ENCODE assay signal across 21 cellular contexts in genomic region chr7:1490837-1491236, GRCh38. TPM values are rescaled to one million over a fixed set of nuclear protein-coding genes. Genes with fewer than 3 reads are reported as not detected.
DNase-seq lines count a peak whose midpoint lies in the region; ATAC-seq, FAIRE-seq and TF ChIP-seq lines count a peak whose summit lies in the region.
"Had no signal": no experiment of that assay in that cellular context is flagged by ENCODE, and none has a peak within 500 bp of the region (broad histone marks: within the 10 kb centered on the region; RNA-seq: fewer than 3 reads in every experiment).

No MANE protein-coding gene starts in this region.

- H3K9ac ChIP-seq in HepG2 (ENCODE audit: insufficient read depth, low read depth, low read length) (no peak overlapping the region), K562 (ENCODE audit: insufficient read depth in 1 of 2, low read depth in 2 of 2, low read length in 2 of 2) (no peak overlapping the region)
- H3K9ac ChIP-seq: BLaER1 had no signal

- BruUV-seq in HepG2 (replicated peaks; lab: Mats Ljungman, UMichigan), result no TSS peak
- no TSS peak for BruUV-seq in K562 (replicated peaks; lab: Mats Ljungman, UMichigan)

- H4K20me1 ChIP-seq in HepG2 (ENCODE audit: insufficient read depth, low read length), result no peaks in the 10 kb centered on the region
- H4K20me1 ChIP-seq in K562 (replicated peaks; ENCODE audit: control insufficient read depth, insufficient read depth, low read length), result no peaks in the 10 kb centered on the region

- peaks cover 23 to 49% of the 10 kb centered on the region in 2 experiments; a peak in 4 of 5 replicates for H3K36me3 ChIP-seq in HepG2 (replicated peaks in 1 of 2; ENCODE audit: control insufficient read depth in 1 of 2, insufficient read depth in 2 of 2, low read length in 2 of 2)
- peaks cover 0 to 48% (median 2%) of the 10 kb centered on the region in 4 donors for H3K36me3 ChIP-seq in right lobe of liver
- H3K36me3 ChIP-seq in K562 (ENCODE audit: control insufficient read depth, insufficient read depth, low read length), result peaks cover 92% of the 10 kb centered on the region; the same call in 2 of the 3 replicates
- H3K36me3 ChIP-seq in CD4-positive, alpha-beta memory T cell (ENCODE audit: insufficient read depth, low read length), result peaks cover 35% of the 10 kb centered on the region

- no peak overlapping the region for H2AFZ ChIP-seq in HepG2 (ENCODE audit: low read length)
- no peak overlapping the region for H2AFZ ChIP-seq in K562 (ENCODE audit: low read depth, low read length)

- ATAC-seq in HepG2, result no peak
- ATAC-seq in right lobe of liver, result no peak
- ATAC-seq in K562, result no peak
- no peak for ATAC-seq in stimulated activated naive B cell treated with anti-CD40 and anti-IgM and Interleukin-4, amounts not matched to agents 10 μg/mL and 1 μg/mL and 100 μg/mL, for 72 hours (replicated peaks)

- no peaks in the 10 kb centered on the region for H3K27me3 ChIP-seq in HepG2 (ENCODE audit: control insufficient read depth in 1 of 2, insufficient read depth in 2 of 2, low read length in 2 of 2)
- no peaks in the 10 kb centered on the region for H3K27me3 ChIP-seq in right lobe of liver
- H3K27me3 ChIP-seq in K562 (ENCODE audit: control insufficient read depth in 2 of 2, insufficient read depth in 2 of 2, low read length in 2 of 2), result no peaks in the 10 kb centered on the region
- no peaks in the 10 kb centered on the region for H3K27me3 ChIP-seq in CD4-positive, alpha-beta memory T cell (ENCODE audit: insufficient read depth, low read length)
- H3K27me3 ChIP-seq: BLaER1 had no signal

- POLR2A ChIA-PET in HepG2 (lab: Yijun Ruan, JAX), result no interaction called here
- POLR2A ChIA-PET in K562 (lab: Yijun Ruan, JAX), result interaction anchor here (1.0 kb wide), 1 partner anchor 30 kb away, joined by 3 read pairs; no protein-coding TSS in a partner anchor
- POLR2A ChIA-PET in CD4-positive, alpha-beta memory T cell (lab: Charles Lee; ENCODE audit: partially characterized antibody), result no interaction called here

- H3K36me3 Mint-ChIP-seq in stimulated activated naive B cell treated with anti-CD40 and anti-IgM and Interleukin-4, amounts not matched to agents 10 μg/mL and 1 μg/mL and 100 μg/mL, for 72 hours, result peaks cover 41 to 53% of the 10 kb centered on the region in 2 donors
- H3K36me3 Mint-ChIP-seq in CD4-positive, alpha-beta memory T cell, result peaks cover 17 to 42% of the 10 kb centered on the region in 2 donors

- TF ChIP-seq RAD21 in HepG2 (CRISPR knock-in tag; IDR thresholded peaks at IDR 0.05), result no peak
- TF ChIP-seq RAD21 in K562 (CRISPR knock-in tag; conservative IDR thresholded peaks at IDR 0.05 in 1 of 2, IDR thresholded peaks at IDR 0.05 in 1 of 2), result no peak

- CTCF ChIA-PET in HepG2 (lab: Yijun Ruan, JAX; ENCODE audit: low intra/inter-chr PET ratio, low total read pairs), result no interaction called here
- CTCF ChIA-PET in K562 (lab: Yijun Ruan, JAX; ENCODE audit: low intra/inter-chr PET ratio), result no interaction called here
- CTCF ChIA-PET in CD4-positive, alpha-beta memory T cell (lab: Charles Lee; ENCODE audit: partially characterized antibody), result no interaction called here

- H3K79me2 ChIP-seq in HepG2 (ENCODE audit: insufficient read depth, low read length) (no peaks in the 10 kb centered on the region), K562 (ENCODE audit: control insufficient read depth, insufficient read depth, low read length) (no peaks in the 10 kb centered on the region)

- WGBS in HepG2 (ENCODE audit: low lambda C conversion rate), result 95% methylated on average over 18 of the region's 19 CpGs
- 89% methylated on average over 10 of the region's 19 CpGs for WGBS in right lobe of liver (ENCODE audit: insufficient coverage, low coverage, low lambda C conversion rate, missing lambda C conversion rate)
- 95% methylated on average over 19 of the region's 19 CpGs for WGBS in K562 (ENCODE audit: insufficient coverage, low coverage, missing lambda C conversion rate)

- H3K27ac ChIP-seq in HepG2 (ENCODE audit: extremely low read length, insufficient read depth, low read length) (no peak overlapping the region), right lobe of liver (no peak overlapping the region), K562 (ENCODE audit: extremely low read depth, low read depth, low read length) (no peak overlapping the region)
- H3K27ac ChIP-seq in CD4-positive, alpha-beta memory T cell (ENCODE audit: low read depth, low read length), result no peak overlapping the region
- H3K27ac ChIP-seq: 22Rv1, BLaER1, C4-2B had no signal

- TF ChIP-seq POLR2A in HepG2 (IDR thresholded peaks at IDR 0.05; ENCODE audit: insufficient read depth in 1 of 2, low read depth in 2 of 2, low read length in 2 of 2) (no peak), right lobe of liver (IDR thresholded peaks at IDR 0.05) (no peak), K562 (conservative IDR thresholded peaks at IDR 0.05) (no peak)

- H3K4me1 Mint-ChIP-seq in stimulated activated naive B cell treated with anti-CD40 and anti-IgM and Interleukin-4, amounts not matched to agents 10 μg/mL and 1 μg/mL and 100 μg/mL, for 72 hours, result no peaks in the 10 kb centered on the region
- peaks cover 0 to 5% (median 4%) of the 10 kb centered on the region in 4 donors for H3K4me1 Mint-ChIP-seq in CD4-positive, alpha-beta memory T cell
- H3K4me1 Mint-ChIP-seq: B cell had no signal

- H3K4me3 Mint-ChIP-seq in stimulated activated naive B cell treated with anti-CD40 and anti-IgM and Interleukin-4, amounts not matched to agents 10 μg/mL and 1 μg/mL and 100 μg/mL, for 72 hours, result no peak overlapping the region
- H3K4me3 Mint-ChIP-seq in CD4-positive, alpha-beta memory T cell, result no peak overlapping the region
- H3K4me3 Mint-ChIP-seq: B cell; CD4-positive, alpha-beta T cell; HFFc6 had no signal

- H3K4me2 ChIP-seq in HepG2 (ENCODE audit: low read depth, low read length) (no peak overlapping the region), K562 (ENCODE audit: insufficient read depth, low read length) (no peak overlapping the region)
- H3K4me2 ChIP-seq: BLaER1 had no signal

- in situ Hi-C loops in HepG2 (cut with HindIII; ENCODE audit: extremely low pct_ligation_motif_present, low pct_unique_long_range_greater_than_20kb), result no loop called here
- in situ Hi-C loops in K562 (cut with MboI), result no loop called here

- DNase-seq in HepG2 (ENCODE audit: low spot score) (no peak), right lobe of liver (no peak), K562 (ENCODE audit: extremely low read depth in 1 of 4, low spot score in 3 of 4) (no peak), dermis blood vessel endothelial cell (no peak)
- no peak for DNase-seq in stimulated activated naive B cell treated with anti-CD40 and anti-IgM and Interleukin-4, amounts not matched to agents 10 μg/mL and 1 μg/mL and 100 μg/mL, for 72 hours
- DNase-seq in CD4-positive, alpha-beta memory T cell, result no peak
- DNase-seq: Calu3; CD4-positive, alpha-beta T cell; COR-L47; DND-41; GOT3; HFFc6 had no signal

- no peaks in the 10 kb centered on the region for H3K9me3 Mint-ChIP-seq in stimulated activated naive B cell treated with anti-CD40 and anti-IgM and Interleukin-4, amounts not matched to agents 10 μg/mL and 1 μg/mL and 100 μg/mL, for 72 hours
- H3K9me3 Mint-ChIP-seq in CD4-positive, alpha-beta memory T cell, result no peaks in the 10 kb centered on the region
- H3K9me3 Mint-ChIP-seq: CD4-positive, alpha-beta T cell; HFFc6 had no signal

- H3K4me1 ChIP-seq in HepG2 (ENCODE audit: insufficient read depth, low read length) (no peaks in the 10 kb centered on the region), right lobe of liver (no peaks in the 10 kb centered on the region), K562 (replicated peaks in 1 of 2; ENCODE audit: control insufficient read depth in 2 of 2, insufficient read depth in 2 of 2, low read length in 2 of 2) (peaks cover 0 to 9% of the 10 kb centered on the region in 2 experiments; a peak in 1 of 5 replicates)
- H3K4me1 ChIP-seq in CD4-positive, alpha-beta memory T cell (ENCODE audit: insufficient read depth, low read length), result no peaks in the 10 kb centered on the region
- H3K4me1 ChIP-seq: BLaER1, HAP-1 had no signal

- no peak for TF ChIP-seq CTCF in HepG2 (CRISPR knock-in tag; IDR thresholded peaks at IDR 0.05)
- no peak for TF ChIP-seq CTCF in right lobe of liver (IDR thresholded peaks at IDR 0.05)
- TF ChIP-seq CTCF in K562 (IDR thresholded peaks at IDR 0.05 in 2 of 3, conservative IDR thresholded peaks at IDR 0.05 in 1 of 3; ENCODE audit: insufficient read depth in 2 of 3, low read depth in 1 of 3, low read length in 3 of 3), result no peak

- FAIRE-seq in HepG2 (lab: Jason Lieb, UNC) (no peak), K562 (lab: Jason Lieb, UNC) (no peak)
- FAIRE-seq: A204.1, G401.6, GM12892, H54 had no signal

- no peaks in the 10 kb centered on the region for H3K9me1 ChIP-seq in K562 (ENCODE audit: control insufficient read depth, insufficient read depth, low read length)

- H3K27ac Mint-ChIP-seq in stimulated activated naive B cell treated with anti-CD40 and anti-IgM and Interleukin-4, amounts not matched to agents 10 μg/mL and 1 μg/mL and 100 μg/mL, for 72 hours, result peak overlapping the region; percentile 51
- H3K27ac Mint-ChIP-seq in CD4-positive, alpha-beta memory T cell, result peak overlapping the region in 1 of 7 donors; percentile 70
- H3K27ac Mint-ChIP-seq: B cell; CD4-positive, alpha-beta T cell; HFFc6 had no signal

- TF ChIP-seq EP300 in HepG2 (IDR thresholded peaks at IDR 0.05; ENCODE audit: low read depth in 2 of 2, low read length in 2 of 2) (no peak), HepG2 (CRISPR knock-in tag; IDR thresholded peaks at IDR 0.05; ENCODE audit: borderline replicate concordance) (no peak), K562 (IDR thresholded peaks at IDR 0.05; ENCODE audit: low read length) (no peak)

- H3K9me3 ChIP-seq in HepG2 (ENCODE audit: low read length) (no peaks in the 10 kb centered on the region), right lobe of liver (no peaks in the 10 kb centered on the region), K562 (replicated peaks; ENCODE audit: control insufficient read depth, insufficient read depth, low read depth, low read length) (no peaks in the 10 kb centered on the region)
- H3K9me3 ChIP-seq in CD4-positive, alpha-beta memory T cell (ENCODE audit: control insufficient read depth in 1 of 2, low read length in 2 of 2), result no peaks in the 10 kb centered on the region
- H3K9me3 ChIP-seq: BLaER1, HAP-1 had no signal

- intact Hi-C loops in HepG2 (cut with micrococcal nuclease; ENCODE audit: unreplicated experiment) (no loop called here), right lobe of liver (cut with DNase I) (no loop called here), K562 (cut with micrococcal nuclease) (no loop called here)
- intact Hi-C loops in CD4-positive, alpha-beta memory T cell (cut with micrococcal nuclease), result no loop called here

- H3K27me3 Mint-ChIP-seq in stimulated activated naive B cell treated with anti-CD40 and anti-IgM and Interleukin-4, amounts not matched to agents 10 μg/mL and 1 μg/mL and 100 μg/mL, for 72 hours, result no peaks in the 10 kb centered on the region
- no peaks in the 10 kb centered on the region for H3K27me3 Mint-ChIP-seq in CD4-positive, alpha-beta memory T cell
- H3K27me3 Mint-ChIP-seq: B cell; CD4-positive, alpha-beta T cell had no signal

- H3K4me3 ChIP-seq in HepG2 (replicated peaks in 1 of 3; ENCODE audit: insufficient read depth in 1 of 3, low read depth in 2 of 3, low read length in 3 of 3), result no peak overlapping the region
- no peak overlapping the region for H3K4me3 ChIP-seq in right lobe of liver
- no peak overlapping the region for H3K4me3 ChIP-seq in K562
- no peak overlapping the region for H3K4me3 ChIP-seq in CD4-positive, alpha-beta memory T cell (ENCODE audit: low read length in 2 of 2)
- H3K4me3 ChIP-seq: BLaER1, HAP-1 had no signal

RNA-seq across cellular contexts. Expression of gene INTS1, which starts 13.4 kb away (rescaled TPM):
- total RNA-seq in HepG2 (2016; rRNA removed; fragmentation: Illumina TruSeq; extraction: Trizol) (17.3 and 29.0 TPM in 2 replicates), right lobe of liver (10 to 100 TPM; 30.1 to 49.6 (median 41.2) TPM), K562 (2014; rRNA removed) (34.9 and 39.7 TPM in 2 replicates), K562 (2014; rRNA removed; fragmentation: Illumina TruSeq; extraction: Trizol) (4.1 and 6.8 TPM in 2 replicates), K562 (2015; rRNA removed; fragmentation: Illumina TruSeq; extraction: Trizol) (19.2 and 20.1 TPM in 2 replicates), K562 (2021) (105 and 119 TPM in 2 replicates), dermis blood vessel endothelial cell (44.6 and 80.1 TPM in 2 replicates)
- total RNA-seq in HepG2 (2016; cell fraction: cytosol; rRNA removed; fragmentation: Illumina TruSeq; extraction: Trizol; ENCODE audit: low read depth), result 5.1 and 5.5 TPM in 2 replicates
- total RNA-seq in HepG2 (2016; cell fraction: insoluble cytoplasmic fraction; rRNA removed; fragmentation: Illumina TruSeq; extraction: Trizol), result 10.4 and 29.7 TPM in 2 replicates
- 7.6 and 9.1 TPM in 2 replicates for total RNA-seq in HepG2 (2016; cell fraction: membrane; rRNA removed; fragmentation: Illumina TruSeq; extraction: Trizol)
- 41.5 and 48.7 TPM in 2 replicates for total RNA-seq in HepG2 (2016; cell fraction: nucleus; rRNA removed; fragmentation: Illumina TruSeq; extraction: Trizol)
- polyA plus RNA-seq in HepG2 (2011; rRNA removed) (13.7 and 18.2 TPM in 2 replicates), K562 (2011; rRNA removed) (12.0 and 28.0 TPM in 2 replicates), K562 (2014; fragmentation: Illumina TruSeq; extraction: Trizol) (18.5 and 66.3 TPM in 2 replicates), K562 (2014; fragmentation: Nextera tagmentation; extraction: Ambion mirVana) (1 to 10 TPM in 1 of 2 experiments, under 1 TPM in 1; 0.34 to 1.7 TPM), K562 (2014; rRNA removed) (46.7 and 55.1 TPM in 2 replicates)
- polyA plus RNA-seq in HepG2 (2011; cell fraction: cytosol; rRNA removed), result 13.7 and 18.1 TPM in 2 replicates
- 167 and 254 TPM in 2 replicates for polyA plus RNA-seq in HepG2 (2011; cell fraction: nucleus; rRNA removed)
- polyA plus RNA-seq in HepG2 (2012), result 20.5 and 22.5 TPM in 2 replicates
- polyA plus RNA-seq in HepG2 (2016; cell fraction: cytosol; fragmentation: Illumina TruSeq; extraction: Trizol; ENCODE audit: low read depth), result 3.9 and 4.3 TPM in 2 replicates
- polyA plus RNA-seq in HepG2 (2016; cell fraction: insoluble cytoplasmic fraction; fragmentation: Illumina TruSeq; extraction: Trizol; ENCODE audit: low read depth), result 11.9 and 26.2 TPM in 2 replicates
- 6.0 and 6.1 TPM in 2 replicates for polyA plus RNA-seq in HepG2 (2016; cell fraction: membrane; fragmentation: Illumina TruSeq; extraction: Trizol; ENCODE audit: low read depth)
- 118 and 123 TPM in 2 replicates for polyA plus RNA-seq in HepG2 (2016; cell fraction: nucleus; fragmentation: Illumina TruSeq; extraction: Trizol; ENCODE audit: insufficient read depth, low read depth)
- polyA minus RNA-seq in HepG2 (2011; rRNA and poly(A)+ RNA removed; ENCODE audit: low replicate concordance), result 33.5 and 55.8 TPM in 2 replicates
- 18.4 and 23.7 TPM in 2 replicates for polyA minus RNA-seq in HepG2 (2011; cell fraction: cytosol; rRNA and poly(A)+ RNA removed)
- 25.5 and 29.1 TPM in 2 replicates for polyA minus RNA-seq in HepG2 (2011; cell fraction: nucleus; rRNA and poly(A)+ RNA removed)
- 67.2 and 276 TPM in 2 replicates for total RNA-seq in K562 (2011; cell fraction: chromatin; rRNA removed; ENCODE audit: low replicate concordance)
- total RNA-seq in K562 (2011; cell fraction: nucleolus; rRNA removed), result 199 and 200 TPM in 2 replicates
- 92.5 and 92.7 TPM in 2 replicates for total RNA-seq in K562 (2011; cell fraction: nucleoplasm; rRNA removed)
- 17.5 and 46.7 TPM in 2 replicates for polyA plus RNA-seq in K562 (2011; cell fraction: cytosol; rRNA removed)
- polyA plus RNA-seq in K562 (2011; cell fraction: nucleus; rRNA removed), result 146 and 297 TPM in 2 replicates
- polyA plus RNA-seq in K562 (2012), result 62.7 and 64.6 TPM in 2 replicates
- polyA minus RNA-seq in K562 (2011; rRNA and poly(A)+ RNA removed), result 9.8 and 11.1 TPM in 2 replicates
- 38.7 and 69.3 TPM in 2 replicates for polyA minus RNA-seq in K562 (2011; cell fraction: cytosol; rRNA and poly(A)+ RNA removed)
- 52.6 and 57.9 TPM in 2 replicates for polyA minus RNA-seq in K562 (2011; cell fraction: nucleus; rRNA and poly(A)+ RNA removed)
- total RNA-seq in CD4-positive, alpha-beta memory T cell, result 100 to 1,000 TPM; 135 to 137 TPM
- polyA plus RNA-seq in CD4-positive, alpha-beta memory T cell, result 10 to 100 TPM in 1 of 2 donors, 1 to 10 TPM in 1; 6.0 to 29.2 TPM

RNA-seq across cellular contexts. Expression of gene MICALL2, which starts 31.6 kb away (rescaled TPM):
- total RNA-seq in HepG2 (2016; rRNA removed; fragmentation: Illumina TruSeq; extraction: Trizol) (1.8 and 5.8 TPM in 2 replicates), right lobe of liver (10 to 100 TPM in 5 of 6 experiments, 1 to 10 TPM in 1; 8.2 to 23.8 (median 13.6) TPM), K562 (2014; rRNA removed) (59.0 and 71.5 TPM in 2 replicates), K562 (2014; rRNA removed; fragmentation: Illumina TruSeq; extraction: Trizol) (6.9 and 9.5 TPM in 2 replicates), K562 (2015; rRNA removed; fragmentation: Illumina TruSeq; extraction: Trizol) (26.9 and 32.7 TPM in 2 replicates), K562 (2021) (102 and 103 TPM in 2 replicates), dermis blood vessel endothelial cell (14.4 and 19.1 TPM in 2 replicates)
- total RNA-seq in HepG2 (2016; cell fraction: cytosol; rRNA removed; fragmentation: Illumina TruSeq; extraction: Trizol; ENCODE audit: low read depth), result 5.5 and 6.3 TPM in 2 replicates
- total RNA-seq in HepG2 (2016; cell fraction: insoluble cytoplasmic fraction; rRNA removed; fragmentation: Illumina TruSeq; extraction: Trizol), result 2.1 and 6.3 TPM in 2 replicates
- total RNA-seq in HepG2 (2016; cell fraction: membrane; rRNA removed; fragmentation: Illumina TruSeq; extraction: Trizol), result 2.9 and 3.0 TPM in 2 replicates
- total RNA-seq in HepG2 (2016; cell fraction: nucleus; rRNA removed; fragmentation: Illumina TruSeq; extraction: Trizol), result 7.9 and 10.2 TPM in 2 replicates
- polyA plus RNA-seq in HepG2 (2011; rRNA removed) (12.4 and 15.0 TPM in 2 replicates), K562 (2011; rRNA removed) (17.0 and 42.5 TPM in 2 replicates), K562 (2014; fragmentation: Illumina TruSeq; extraction: Trizol) (13.2 and 29.8 TPM in 2 replicates), K562 (2014; fragmentation: Nextera tagmentation; extraction: Ambion mirVana) (1 to 10 TPM; 1.8 to 2.2 TPM), K562 (2014; rRNA removed) (91.2 and 99.3 TPM in 2 replicates)
- polyA plus RNA-seq in HepG2 (2011; cell fraction: cytosol; rRNA removed), result 2.3 and 4.4 TPM in 2 replicates
- 231 and 294 TPM in 2 replicates for polyA plus RNA-seq in HepG2 (2011; cell fraction: nucleus; rRNA removed)
- 5.9 and 10.1 TPM in 2 replicates for polyA plus RNA-seq in HepG2 (2012)
- polyA plus RNA-seq in HepG2 (2016; cell fraction: cytosol; fragmentation: Illumina TruSeq; extraction: Trizol; ENCODE audit: low read depth), result 1.1 and 1.7 TPM in 2 replicates
- 1.9 and 2.3 TPM in 2 replicates for polyA plus RNA-seq in HepG2 (2016; cell fraction: insoluble cytoplasmic fraction; fragmentation: Illumina TruSeq; extraction: Trizol; ENCODE audit: low read depth)
- 1.3 and 1.7 TPM in 2 replicates for polyA plus RNA-seq in HepG2 (2016; cell fraction: membrane; fragmentation: Illumina TruSeq; extraction: Trizol; ENCODE audit: low read depth)
- 32.1 and 32.9 TPM in 2 replicates for polyA plus RNA-seq in HepG2 (2016; cell fraction: nucleus; fragmentation: Illumina TruSeq; extraction: Trizol; ENCODE audit: insufficient read depth, low read depth)
- 17.6 and 22.4 TPM in 2 replicates for polyA minus RNA-seq in HepG2 (2011; rRNA and poly(A)+ RNA removed; ENCODE audit: low replicate concordance)
- polyA minus RNA-seq in HepG2 (2011; cell fraction: cytosol; rRNA and poly(A)+ RNA removed), result 2.2 and 2.5 TPM in 2 replicates
- polyA minus RNA-seq in HepG2 (2011; cell fraction: nucleus; rRNA and poly(A)+ RNA removed), result 26.2 and 30.8 TPM in 2 replicates
- 266 and 844 TPM in 2 replicates for total RNA-seq in K562 (2011; cell fraction: chromatin; rRNA removed; ENCODE audit: low replicate concordance)
- total RNA-seq in K562 (2011; cell fraction: nucleolus; rRNA removed), result 502 and 577 TPM in 2 replicates
- 359 and 406 TPM in 2 replicates for total RNA-seq in K562 (2011; cell fraction: nucleoplasm; rRNA removed)
- polyA plus RNA-seq in K562 (2011; cell fraction: cytosol; rRNA removed), result 14.6 and 28.0 TPM in 2 replicates
- 444 and 528 TPM in 2 replicates for polyA plus RNA-seq in K562 (2011; cell fraction: nucleus; rRNA removed)
- 61.2 and 74.6 TPM in 2 replicates for polyA plus RNA-seq in K562 (2012)
- polyA minus RNA-seq in K562 (2011; rRNA and poly(A)+ RNA removed), result 53.2 and 57.7 TPM in 2 replicates
- polyA minus RNA-seq in K562 (2011; cell fraction: cytosol; rRNA and poly(A)+ RNA removed), result 17.9 and 22.2 TPM in 2 replicates
- 91.7 and 109 TPM in 2 replicates for polyA minus RNA-seq in K562 (2011; cell fraction: nucleus; rRNA and poly(A)+ RNA removed)
- 1 to 10 TPM; 2.6 to 3.3 TPM for total RNA-seq in CD4-positive, alpha-beta memory T cell
- polyA plus RNA-seq in CD4-positive, alpha-beta memory T cell, result under 1 TPM in 1 of 2 donors, not detected in 1; 0.44 TPM

RNA-seq across cellular contexts. Expression of gene MAFK, which starts 39.7 kb away (rescaled TPM):
- total RNA-seq in HepG2 (2016; rRNA removed; fragmentation: Illumina TruSeq; extraction: Trizol) (9.2 and 10.4 TPM in 2 replicates), right lobe of liver (10 to 100 TPM in 4 of 6 experiments, 1 to 10 TPM in 2; 6.9 to 29.7 (median 13.1) TPM), K562 (2014; rRNA removed) (11.7 and 15.6 TPM in 2 replicates), K562 (2014; rRNA removed; fragmentation: Illumina TruSeq; extraction: Trizol) (1.1 and 1.3 TPM in 2 replicates), K562 (2015; rRNA removed; fragmentation: Illumina TruSeq; extraction: Trizol) (4.7 and 5.5 TPM in 2 replicates), K562 (2021) (17.6 and 24.4 TPM in 2 replicates), dermis blood vessel endothelial cell (34.7 and 42.9 TPM in 2 replicates)
- 1.4 and 1.5 TPM in 2 replicates for total RNA-seq in HepG2 (2016; cell fraction: cytosol; rRNA removed; fragmentation: Illumina TruSeq; extraction: Trizol; ENCODE audit: low read depth)
- 8.1 and 11.1 TPM in 2 replicates for total RNA-seq in HepG2 (2016; cell fraction: insoluble cytoplasmic fraction; rRNA removed; fragmentation: Illumina TruSeq; extraction: Trizol)
- total RNA-seq in HepG2 (2016; cell fraction: membrane; rRNA removed; fragmentation: Illumina TruSeq; extraction: Trizol), result 4.0 and 4.6 TPM in 2 replicates
- total RNA-seq in HepG2 (2016; cell fraction: nucleus; rRNA removed; fragmentation: Illumina TruSeq; extraction: Trizol), result 6.5 TPM in 2 replicates
- polyA plus RNA-seq in HepG2 (2011; rRNA removed) (7.3 and 13.8 TPM in 2 replicates), K562 (2011; rRNA removed) (2.1 and 4.9 TPM in 2 replicates), K562 (2014; fragmentation: Illumina TruSeq; extraction: Trizol) (3.7 and 6.9 TPM in 2 replicates), K562 (2014; fragmentation: Nextera tagmentation; extraction: Ambion mirVana) (under 1 TPM; 0.04 to 0.07 TPM), K562 (2014; rRNA removed) (12.8 and 13.5 TPM in 2 replicates)
- polyA plus RNA-seq in HepG2 (2011; cell fraction: cytosol; rRNA removed), result 6.2 and 7.3 TPM in 2 replicates
- polyA plus RNA-seq in HepG2 (2011; cell fraction: nucleus; rRNA removed), result 63.2 and 72.7 TPM in 2 replicates
- 15.2 and 31.6 TPM in 2 replicates for polyA plus RNA-seq in HepG2 (2012)
- 0.54 and 0.61 TPM in 2 replicates for polyA plus RNA-seq in HepG2 (2016; cell fraction: cytosol; fragmentation: Illumina TruSeq; extraction: Trizol; ENCODE audit: low read depth)
- 6.5 and 8.2 TPM in 2 replicates for polyA plus RNA-seq in HepG2 (2016; cell fraction: insoluble cytoplasmic fraction; fragmentation: Illumina TruSeq; extraction: Trizol; ENCODE audit: low read depth)
- 1.9 TPM in 2 replicates for polyA plus RNA-seq in HepG2 (2016; cell fraction: membrane; fragmentation: Illumina TruSeq; extraction: Trizol; ENCODE audit: low read depth)
- polyA plus RNA-seq in HepG2 (2016; cell fraction: nucleus; fragmentation: Illumina TruSeq; extraction: Trizol; ENCODE audit: insufficient read depth, low read depth), result 19.6 and 20.9 TPM in 2 replicates
- 11.1 and 17.4 TPM in 2 replicates for polyA minus RNA-seq in HepG2 (2011; rRNA and poly(A)+ RNA removed; ENCODE audit: low replicate concordance)
- 12.7 and 12.8 TPM in 2 replicates for polyA minus RNA-seq in HepG2 (2011; cell fraction: cytosol; rRNA and poly(A)+ RNA removed)
- 10.8 and 12.7 TPM in 2 replicates for polyA minus RNA-seq in HepG2 (2011; cell fraction: nucleus; rRNA and poly(A)+ RNA removed)
- 8.5 and 20.5 TPM in 2 replicates for total RNA-seq in K562 (2011; cell fraction: chromatin; rRNA removed; ENCODE audit: low replicate concordance)
- total RNA-seq in K562 (2011; cell fraction: nucleolus; rRNA removed), result 11.2 and 12.1 TPM in 2 replicates
- 5.1 and 7.6 TPM in 2 replicates for total RNA-seq in K562 (2011; cell fraction: nucleoplasm; rRNA removed)
- 3.8 and 5.1 TPM in 2 replicates for polyA plus RNA-seq in K562 (2011; cell fraction: cytosol; rRNA removed)
- 9.8 and 26.1 TPM in 2 replicates for polyA plus RNA-seq in K562 (2011; cell fraction: nucleus; rRNA removed)
- 11.2 and 12.1 TPM in 2 replicates for polyA plus RNA-seq in K562 (2012)
- polyA minus RNA-seq in K562 (2011; rRNA and poly(A)+ RNA removed), result 0.66 and 1.1 TPM in 2 replicates
- polyA minus RNA-seq in K562 (2011; cell fraction: cytosol; rRNA and poly(A)+ RNA removed), result 5.5 and 7.7 TPM in 2 replicates
- 3.6 and 3.8 TPM in 2 replicates for polyA minus RNA-seq in K562 (2011; cell fraction: nucleus; rRNA and poly(A)+ RNA removed)
- total RNA-seq in CD4-positive, alpha-beta memory T cell, result 10 to 100 TPM; 50.1 to 50.3 TPM
- polyA plus RNA-seq in CD4-positive, alpha-beta memory T cell, result 1 to 10 TPM in 1 of 2 donors, under 1 TPM in 1; 0.32 to 1.0 TPM

Comparison
In these comparisons a context has a peak if more than half of its experiments do, and no peak if none do; other contexts are left out.
1. Of the 241 proteins assayed by ChIP-seq in both HepG2 and K562: peak only in HepG2: none; only in K562: RBFOX2; in both: none; in neither: 240.